Comparison of ENCODE assay signal across 30 cellular contexts in the genomic region with DNA sequence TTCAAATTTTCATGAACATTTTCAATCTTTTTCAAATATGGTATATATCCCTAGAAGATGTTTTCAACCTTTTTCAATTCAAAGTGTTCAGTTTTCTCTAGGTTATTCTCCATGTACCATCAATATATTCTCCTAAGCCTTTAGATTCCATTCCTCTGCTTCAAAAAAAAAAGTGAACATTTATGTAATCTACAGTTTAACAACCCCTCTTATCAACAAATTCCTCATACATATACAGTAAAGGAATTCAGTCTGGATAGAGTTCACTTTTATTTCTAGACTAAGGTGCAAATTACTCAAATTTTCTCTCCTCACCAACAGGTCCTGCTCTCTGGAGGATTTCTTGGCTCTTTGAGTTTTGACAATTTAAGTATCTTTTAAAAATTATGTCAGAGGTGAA.
"Had no signal": no experiment of that assay in that cellular context is flagged by ENCODE, and none has a peak within 500 bp of the region (broad histone marks: within the 10 kb centered on the region; RNA-seq: fewer than 3 reads in every experiment).

No MANE protein-coding gene starts in this region.

- H3K36me3 ChIP-seq: ascending aorta, breast epithelium, esophagus squamous epithelium, gastroesophageal sphincter had no signal

- H3K27ac ChIP-seq: breast epithelium, epithelial cell of prostate, esophagus squamous epithelium, gastroesophageal sphincter had no signal

- H3K4me1 Mint-ChIP-seq: activated CD4-positive, alpha-beta T cell treated with anti-CD3 and anti-CD28 coated beads for 36 hours; activated CD4-positive, alpha-beta T cell treated with anti-CD3 and anti-CD28 coated beads, Interleukin-2, amount 10 ng/mL, durations not matched to agents 24 days and 14 days; activated CD8-positive, alpha-beta memory T cell treated with anti-CD3 and anti-CD28 coated beads, Interleukin-2, amount 10 ng/mL, durations not matched to agents 7 days and 5 days; activated naive CD4-positive, alpha-beta T cell treated with anti-CD3 and anti-CD28 coated beads, Interleukin-2, amount 50 U/mL, for 24 hours had no signal

- H3K27ac Mint-ChIP-seq: activated CD4-positive, alpha-beta memory T cell treated with anti-CD3 and anti-CD28 coated beads for 36 hours; activated CD4-positive, alpha-beta T cell treated with anti-CD3 and anti-CD28 coated beads for 36 hours; activated CD4-positive, alpha-beta T cell treated with anti-CD3 and anti-CD28 coated beads, Interleukin-2, amount 10 ng/mL, durations not matched to agents 24 days and 14 days; activated CD8-positive, alpha-beta memory T cell treated with anti-CD3 and anti-CD28 coated beads, Interleukin-2, amount 10 ng/mL, durations not matched to agents 7 days and 5 days; activated CD8-positive, alpha-beta T cell treated with anti-CD3 and anti-CD28 coated beads, Interleukin-2, amount 10 ng/mL, durations not matched to agents 7 days and 5 days; activated naive CD4-positive, alpha-beta T cell treated with anti-CD3 and anti-CD28 coated beads for 36 hours; activated naive CD4-positive, alpha-beta T cell treated with anti-CD3 and anti-CD28 coated beads, Interleukin-2, amount 50 U/mL, for 24 hours; activated naive CD8-positive, alpha-beta T cell treated with anti-CD3 and anti-CD28 coated beads for 36 hours; activated naive CD8-positive, alpha-beta T cell treated with anti-CD3 and anti-CD28 coated beads, Interleukin-2, amount 50 U/mL, for 24 hours; activated T-helper 1 cell treated with anti-CD3 and anti-CD28 coated beads, Interleukin-12 subunit alpha, Interleukin-12 subunit beta, Interleukin-2, Interleukin-4 antibody, amounts not matched to agents 30 ng/mL and 10 ng/mL and 1 ng/mL, durations not matched to agents 14 hours and 24 hours and 36 hours; activated T-helper 2 cell treated with anti-CD3 and anti-CD28 coated beads, Interferon-gamma antibody, Interleukin-2, Interleukin-4, amounts not matched to agents 10 μg/mL and 5 μg/mL and 100 μg/mL, durations not matched to agents 14 hours and 24 hours and 36 hours; brain; effector memory CD8-positive, alpha-beta T cell had no signal

- H3K9me3 Mint-ChIP-seq: activated CD4-positive, alpha-beta T cell treated with anti-CD3 and anti-CD28 coated beads, Interleukin-2, amount 10 ng/mL, durations not matched to agents 24 days and 14 days; activated naive CD4-positive, alpha-beta T cell treated with anti-CD3 and anti-CD28 coated beads, Interleukin-2, amount 50 U/mL, for 24 hours; activated T-helper 1 cell treated with anti-CD3 and anti-CD28 coated beads, Interleukin-12 subunit alpha, Interleukin-12 subunit beta, Interleukin-2, Interleukin-4 antibody, amounts not matched to agents 30 ng/mL and 10 ng/mL and 1 ng/mL, durations not matched to agents 14 hours and 24 hours and 36 hours; activated T-helper 2 cell treated with anti-CD3 and anti-CD28 coated beads, Interferon-gamma antibody, Interleukin-2, Interleukin-4, amounts not matched to agents 10 μg/mL and 5 μg/mL and 100 μg/mL, durations not matched to agents 14 hours and 24 hours and 36 hours; central memory CD8-positive, alpha-beta T cell; effector memory CD8-positive, alpha-beta T cell had no signal

- H3K4me1 ChIP-seq: breast epithelium, esophagus squamous epithelium had no signal

- H3K27me3 ChIP-seq: ascending aorta, breast epithelium, esophagus squamous epithelium, gastroesophageal sphincter had no signal

- H3K4me3 ChIP-seq: breast epithelium, esophagus squamous epithelium, gastroesophageal sphincter had no signal

- H3K4me3 Mint-ChIP-seq: activated CD4-positive, alpha-beta memory T cell treated with anti-CD3 and anti-CD28 coated beads for 36 hours; activated CD4-positive, alpha-beta T cell treated with anti-CD3 and anti-CD28 coated beads for 36 hours; activated CD4-positive, alpha-beta T cell treated with anti-CD3 and anti-CD28 coated beads, Interleukin-2, amount 10 ng/mL, durations not matched to agents 24 days and 14 days; activated CD8-positive, alpha-beta memory T cell treated with anti-CD3 and anti-CD28 coated beads, Interleukin-2, amount 10 ng/mL, durations not matched to agents 7 days and 5 days; activated CD8-positive, alpha-beta T cell treated with anti-CD3 and anti-CD28 coated beads, Interleukin-2, amount 10 ng/mL, durations not matched to agents 7 days and 5 days; activated naive CD4-positive, alpha-beta T cell treated with anti-CD3 and anti-CD28 coated beads for 36 hours; activated naive CD4-positive, alpha-beta T cell treated with anti-CD3 and anti-CD28 coated beads, Interleukin-2, amount 50 U/mL, for 24 hours; activated naive CD8-positive, alpha-beta T cell treated with anti-CD3 and anti-CD28 coated beads for 36 hours; activated naive CD8-positive, alpha-beta T cell treated with anti-CD3 and anti-CD28 coated beads, Interleukin-2, amount 50 U/mL, for 24 hours; activated T-helper 1 cell treated with anti-CD3 and anti-CD28 coated beads, Interleukin-12 subunit alpha, Interleukin-12 subunit beta, Interleukin-2, Interleukin-4 antibody, amounts not matched to agents 30 ng/mL and 10 ng/mL and 1 ng/mL, durations not matched to agents 14 hours and 24 hours and 36 hours; brain; central memory CD8-positive, alpha-beta T cell; effector memory CD8-positive, alpha-beta T cell had no signal

- DNase-seq: activated CD4-positive, alpha-beta memory T cell treated with anti-CD3 and anti-CD28 coated beads for 36 hours; activated CD4-positive, alpha-beta T cell treated with anti-CD3 and anti-CD28 coated beads for 36 hours; activated CD4-positive, alpha-beta T cell treated with anti-CD3 and anti-CD28 coated beads, Interleukin-2, amount 10 ng/mL, durations not matched to agents 24 days and 14 days; activated CD4-positive, CD25-positive, alpha-beta regulatory T cell; activated CD4-positive, CD25-positive, alpha-beta regulatory T cell treated with anti-CD3 and anti-CD28 coated beads, Interleukin-2, amount 50 U/mL, for 72 hours; activated CD8-positive, alpha-beta memory T cell treated with anti-CD3 and anti-CD28 coated beads, Interleukin-2, amount 10 ng/mL, durations not matched to agents 7 days and 5 days; activated CD8-positive, alpha-beta memory T cell treated with anti-CD3 and anti-CD28 coated beads, Interleukin-2, amount 50 U/mL, for 4 hours; activated CD8-positive, alpha-beta T cell treated with anti-CD3 and anti-CD28 coated beads, Interleukin-2, amount 10 ng/mL, durations not matched to agents 7 days and 5 days; activated effector memory CD4-positive, alpha-beta T cell treated with anti-CD3 and anti-CD28 coated beads, Interleukin-2, amount 50 U/mL, for 16 hours; activated naive CD4-positive, alpha-beta T cell treated with anti-CD3 and anti-CD28 coated beads for 36 hours; activated naive CD8-positive, alpha-beta T cell treated with anti-CD3 and anti-CD28 coated beads for 36 hours; activated naive CD8-positive, alpha-beta T cell treated with anti-CD3 and anti-CD28 coated beads, Interleukin-2, amount 50 U/mL, for 24 hours; activated T-cell treated with anti-CD3 and anti-CD28 coated beads, Interleukin-2, amount 50 U/mL, for 1 hour; activated T-cell treated with anti-CD3 and anti-CD28 coated beads, Interleukin-2, amount 50 U/mL, for 48 hours; cortex of kidney; dermis blood vessel endothelial cell; effector CD4-positive, alpha-beta T cell; effector memory CD8-positive, alpha-beta T cell; esophagus squamous epithelium; foreskin melanocyte; T-helper 2 cell had no signal

- H3K9me3 ChIP-seq: ascending aorta, breast epithelium, esophagus squamous epithelium, gastroesophageal sphincter had no signal

- H3K27me3 Mint-ChIP-seq: activated CD4-positive, alpha-beta memory T cell treated with anti-CD3 and anti-CD28 coated beads for 36 hours; activated CD4-positive, alpha-beta T cell treated with anti-CD3 and anti-CD28 coated beads for 36 hours; activated CD4-positive, alpha-beta T cell treated with anti-CD3 and anti-CD28 coated beads, Interleukin-2, amount 10 ng/mL, durations not matched to agents 24 days and 14 days; activated CD8-positive, alpha-beta memory T cell treated with anti-CD3 and anti-CD28 coated beads, Interleukin-2, amount 10 ng/mL, durations not matched to agents 7 days and 5 days; activated naive CD4-positive, alpha-beta T cell treated with anti-CD3 and anti-CD28 coated beads, Interleukin-2, amount 50 U/mL, for 24 hours; activated naive CD8-positive, alpha-beta T cell treated with anti-CD3 and anti-CD28 coated beads for 36 hours; activated naive CD8-positive, alpha-beta T cell treated with anti-CD3 and anti-CD28 coated beads, Interleukin-2, amount 50 U/mL, for 24 hours; brain; central memory CD8-positive, alpha-beta T cell; effector memory CD8-positive, alpha-beta T cell had no signal
